ENCODE assay signal across 13 cellular contexts in genomic region chr14:21352587-21352986, GRCh38. TPM values are rescaled to one million over a fixed set of nuclear protein-coding genes. Genes with fewer than 3 reads are reported as not detected.
DNase-seq lines count a peak whose midpoint lies in the region; ATAC-seq and TF ChIP-seq lines count a peak whose summit lies in the region.
"Had no signal": no experiment of that assay in that cellular context is flagged by ENCODE, and none has a peak within 500 bp of the region (broad histone marks: within the 10 kb centered on the region; RNA-seq: fewer than 3 reads in every experiment).

No MANE protein-coding gene starts in this region.

- H3K27ac ChIP-seq in right cardiac atrium (ENCODE audit: low read length) (no peak overlapping the region), gastroesophageal sphincter (no peak overlapping the region), MM.1S (ENCODE audit: low read length) (no peak overlapping the region)
- H3K27ac ChIP-seq: ovary, vagina had no signal

- H3K4me3 ChIP-seq in GM12864 (ENCODE audit: low read depth, low read length): no peak overlapping the region
- no peak overlapping the region for H3K4me3 ChIP-seq in right cardiac atrium (ENCODE audit: low read length)
- no peak overlapping the region for H3K4me3 ChIP-seq in gastroesophageal sphincter
- H3K4me3 ChIP-seq in MM.1S (ENCODE audit: low read length): no peak overlapping the region
- H3K4me3 ChIP-seq: ovary, vagina had no signal

- no peak for TF ChIP-seq EP300 in gastroesophageal sphincter (IDR thresholded peaks at IDR 0.05)

- peak; percentile 22 for DNase-seq in GM12864 (ENCODE audit: low read depth)
- DNase-seq in NOMO-1 treated with DMSO at 0.1 percent for 48 hours (lab: John Stamatoyannopoulos, UW; ENCODE audit: unreplicated experiment): peak; percentile 93
- DNase-seq in right cardiac atrium: peak in 2 of 3 donors; percentile 20 to 47
- DNase-seq in MM.1S: no peak
- no peak for DNase-seq in EL
- DNase-seq: activated CD4-positive, alpha-beta T cell treated with anti-CD3 and anti-CD28 coated beads for 48 hours; aorta; NCI-H1105; ovary had no signal

- H3K27me3 ChIP-seq in right cardiac atrium (ENCODE audit: control insufficient read depth, insufficient read depth): no peaks in the 10 kb centered on the region
- H3K27me3 ChIP-seq in gastroesophageal sphincter: no peaks in the 10 kb centered on the region
- H3K27me3 ChIP-seq in MM.1S (replicated peaks; ENCODE audit: insufficient read depth, low read length): no peaks in the 10 kb centered on the region
- H3K27me3 ChIP-seq: ovary, vagina had no signal

- H3K36me3 ChIP-seq in gastroesophageal sphincter (peaks cover 13 to 70% of the 10 kb centered on the region in 2 donors), MM.1S (replicated peaks; ENCODE audit: insufficient read depth, low read length) (peaks cover 4% of the 10 kb centered on the region; the same call in 1 of the 2 replicates)
- H3K36me3 ChIP-seq: ovary had no signal

- intact Hi-C loops in right cardiac atrium (cut with DNase I): loop anchor here in 1 of 4 donors (10.0 kb wide), 1 partner anchor 52 kb away; no protein-coding TSS in a partner anchor

- TF ChIP-seq POLR2A in gastroesophageal sphincter (IDR thresholded peaks at IDR 0.05): no peak

- no peak for TF ChIP-seq CTCF in GM12864 (IDR thresholded peaks at IDR 0.05; ENCODE audit: low read depth, low read length, missing control alignments)
- TF ChIP-seq CTCF in gastroesophageal sphincter (IDR thresholded peaks at IDR 0.05): no peak
- TF ChIP-seq CTCF in MM.1S (IDR thresholded peaks at IDR 0.05; ENCODE audit: low read length): no peak

- H3K9me3 ChIP-seq in right cardiac atrium (ENCODE audit: control insufficient read depth, low read length) (no peaks in the 10 kb centered on the region), gastroesophageal sphincter (no peaks in the 10 kb centered on the region), MM.1S (replicated peaks; ENCODE audit: insufficient read depth, low read length) (no peaks in the 10 kb centered on the region)
- H3K9me3 ChIP-seq: ovary, vagina had no signal

- WGBS in right cardiac atrium: 85% methylated on average over 9 of the region's 9 CpGs
- 88% methylated on average over 9 of the region's 9 CpGs for WGBS in gastroesophageal sphincter (ENCODE audit: low coverage in 1 of 2), 2 donors

- H3K9ac ChIP-seq in MM.1S (ENCODE audit: low read length): no peak overlapping the region

- no peak overlapping the region for H2AFZ ChIP-seq in MM.1S (ENCODE audit: low read length)

- H3K4me2 ChIP-seq in MM.1S (ENCODE audit: low read depth, low read length): no peak overlapping the region

- ATAC-seq in GM21381 (IDR thresholded peaks at IDR 0.05; ENCODE audit: unreplicated experiment) (peak; percentile 65), right cardiac atrium (peak; percentile 32 to 61), gastroesophageal sphincter (no peak), HG03520 (IDR thresholded peaks at IDR 0.05; ENCODE audit: unreplicated experiment) (no peak)

- no peaks in the 10 kb centered on the region for H3K79me2 ChIP-seq in MM.1S (ENCODE audit: low read length)

- no peaks in the 10 kb centered on the region for H3F3A ChIP-seq in MM.1S (ENCODE audit: insufficient read depth, low read length)

- no peaks in the 10 kb centered on the region for H4K20me1 ChIP-seq in MM.1S (ENCODE audit: insufficient read depth, low read length)

- no peaks in the 10 kb centered on the region for H3K4me1 ChIP-seq in right cardiac atrium (ENCODE audit: control insufficient read depth, insufficient read depth, low read length)
- H3K4me1 ChIP-seq in gastroesophageal sphincter: no peaks in the 10 kb centered on the region
- H3K4me1 ChIP-seq in MM.1S (ENCODE audit: low read length): no peaks in the 10 kb centered on the region
- H3K4me1 ChIP-seq: vagina had no signal

- H3K9me2 ChIP-seq in MM.1S (replicated peaks; ENCODE audit: insufficient read depth, low read length): no peaks in the 10 kb centered on the region

RNA-seq across cellular contexts. Expression of gene SUPT16H, which starts 31.2 kb away (rescaled TPM):
- total RNA-seq in right cardiac atrium (10 to 100 TPM; 33.7 to 38.7 (median 35.0) TPM), gastroesophageal sphincter (100 to 1,000 TPM in 1 of 4 donors, 10 to 100 TPM in 3; 64.6 to 101 (median 74.5) TPM)
- polyA plus RNA-seq in right cardiac atrium: 27.4 TPM

Comparison
In these comparisons a context has a peak if more than half of its experiments do, and no peak if none do; other contexts are left out.
1. DNase-seq: peak in GM12864 (single experiment), NOMO-1 treated with DMSO at 0.1 percent for 48 hours (single experiment) and right cardiac atrium (2 of 3); none in MM.1S (single experiment) and EL (single experiment).
2. ATAC-seq: peak in GM21381 (single experiment) and right cardiac atrium (2 of 2); none in gastroesophageal sphincter (single experiment) and HG03520 (single experiment).